Comparison of ENCODE assay signal across 11 cellular contexts in the genomic region with DNA sequence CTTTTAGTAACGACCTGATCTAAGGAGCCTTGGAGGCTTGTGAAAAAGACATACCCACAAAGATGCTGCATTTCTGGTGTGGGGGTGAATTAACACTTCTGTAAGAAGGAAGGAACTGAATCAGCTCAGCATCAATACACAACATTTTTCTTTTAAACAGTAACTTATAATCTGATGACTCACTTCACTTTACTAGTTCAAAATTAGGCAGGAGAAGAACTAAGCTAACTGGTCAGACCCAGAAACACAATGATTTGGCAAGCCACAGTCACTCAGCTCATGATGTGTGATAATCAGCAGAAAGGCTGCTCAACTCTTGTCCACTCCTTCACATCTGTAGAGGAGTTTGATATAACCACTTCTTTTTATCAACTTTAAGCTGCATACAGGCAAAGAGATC. TPM values are rescaled to one million over a fixed set of nuclear protein-coding genes. Genes with fewer than 3 reads are reported as not detected.
DNase-seq lines count a peak whose midpoint lies in the region; ATAC-seq and TF ChIP-seq lines count a peak whose summit lies in the region.
"Had no signal": no experiment of that assay in that cellular context is flagged by ENCODE, and none has a peak within 500 bp of the region (broad histone marks: within the 10 kb centered on the region; RNA-seq: fewer than 3 reads in every experiment).

No MANE protein-coding gene starts in this region.

- TF ChIP-seq EP300 in gastroesophageal sphincter (IDR thresholded peaks at IDR 0.05), result no peak

- in situ Hi-C loops in gastrocnemius medialis (cut with MboI; ENCODE audit: low sequenced_read_pairs in 4 of 4), result no loop called here

- H3K4me3 ChIP-seq in endodermal cell (ENCODE audit: low read length), result peak overlapping the region; percentile 34
- H3K4me3 ChIP-seq in gastroesophageal sphincter, result no peak overlapping the region
- H3K4me3 ChIP-seq in gastrocnemius medialis, result no peak overlapping the region
- H3K4me3 ChIP-seq in psoas muscle, result no peak overlapping the region
- H3K4me3 ChIP-seq: Peyer's patch had no signal

- peaks cover 40% of the 10 kb centered on the region for H3K4me1 Mint-ChIP-seq in endodermal cell

- H3K27ac Mint-ChIP-seq in endodermal cell, result no peak overlapping the region
- H3K27ac Mint-ChIP-seq: CD4-positive, alpha-beta memory T cell had no signal

- no peaks in the 10 kb centered on the region for H3K36me3 ChIP-seq in endodermal cell (ENCODE audit: control insufficient read depth, insufficient read depth, low read length)
- H3K36me3 ChIP-seq in gastroesophageal sphincter, result no peaks in the 10 kb centered on the region
- H3K36me3 ChIP-seq in gastrocnemius medialis, result no peaks in the 10 kb centered on the region
- no peaks in the 10 kb centered on the region for H3K36me3 ChIP-seq in psoas muscle (ENCODE audit: insufficient read depth in 1 of 2, low read depth in 1 of 2)
- H3K36me3 ChIP-seq: Peyer's patch had no signal

- H3K4me3 Mint-ChIP-seq in endodermal cell, result no peak overlapping the region
- H3K4me3 Mint-ChIP-seq: CD4-positive, alpha-beta memory T cell had no signal

- DNase-seq in AG08395 (ENCODE audit: low spot score) (peak; percentile 6), endodermal cell (no peak), gastrocnemius medialis (no peak), psoas muscle (no peak)
- DNase-seq: CD4-positive, alpha-beta memory T cell; Peyer's patch had no signal

- peaks cover 7% of the 10 kb centered on the region for H3K27me3 Mint-ChIP-seq in endodermal cell (ENCODE audit: insufficient read depth)
- H3K27me3 Mint-ChIP-seq: CD4-positive, alpha-beta memory T cell had no signal

- H3K36me3 Mint-ChIP-seq in endodermal cell (ENCODE audit: low read depth), result peaks cover 13% of the 10 kb centered on the region

- H3K27ac ChIP-seq in endodermal cell (ENCODE audit: low read depth, low read length), result no peak overlapping the region
- H3K27ac ChIP-seq in gastroesophageal sphincter, result no peak overlapping the region
- no peak overlapping the region for H3K27ac ChIP-seq in gastrocnemius medialis
- H3K27ac ChIP-seq in psoas muscle, result no peak overlapping the region
- H3K27ac ChIP-seq: Peyer's patch had no signal

- intact Hi-C loops in gastrocnemius medialis (cut with DNase I; ENCODE audit: low total_unique reads) (loop anchor here (10.0 kb wide), 1 partner anchor 551 kb away; the partner anchor contains the start of gene LSM6), psoas muscle (cut with DNase I) (loop anchor here in 1 of 2 donors (5.0 to 10.0 kb wide), 2 partner anchors 53 to 181 kb away; no protein-coding TSS in a partner anchor)

- no peaks in the 10 kb centered on the region for H3K27me3 ChIP-seq in endodermal cell (ENCODE audit: control insufficient read depth, insufficient read depth, low read length, poor library complexity, severe bottlenecking)
- no peaks in the 10 kb centered on the region for H3K27me3 ChIP-seq in gastroesophageal sphincter
- no peaks in the 10 kb centered on the region for H3K27me3 ChIP-seq in gastrocnemius medialis
- H3K27me3 ChIP-seq in psoas muscle (ENCODE audit: insufficient read depth in 3 of 3, low read length in 2 of 3), result no peaks in the 10 kb centered on the region
- H3K27me3 ChIP-seq: Peyer's patch had no signal

- no peak for TF ChIP-seq POLR2A in gastroesophageal sphincter (IDR thresholded peaks at IDR 0.05)
- TF ChIP-seq POLR2A in gastrocnemius medialis (IDR thresholded peaks at IDR 0.05), result no peak

- WGBS in endodermal cell (ENCODE audit: insufficient coverage in 1 of 2, insufficient read length in 1 of 2), 2 experiments, result 100% methylated on average over 1 of the region's 1 CpG; no CpG with 5 or more reads in 1 of the 2 experiments
- 79 to 81% methylated on average over 1 of the region's 1 CpG for WGBS in gastroesophageal sphincter (ENCODE audit: low coverage in 1 of 2), 2 donors
- WGBS in psoas muscle, 3 donors, result 87 to 97% (median 97%) methylated on average over 1 of the region's 1 CpG

- H3K4me1 ChIP-seq in endodermal cell (ENCODE audit: control insufficient read depth, insufficient read depth, low read length) (peaks cover 11% of the 10 kb centered on the region), gastroesophageal sphincter (peaks cover 5 to 9% (median 5%) of the 10 kb centered on the region in 3 donors), gastrocnemius medialis (peaks cover 6 to 20% of the 10 kb centered on the region in 2 donors), psoas muscle (peaks cover 17% of the 10 kb centered on the region)

- peaks cover 18% of the 10 kb centered on the region for H3K9me3 Mint-ChIP-seq in endodermal cell

- no peak overlapping the region for H3K9ac ChIP-seq in endodermal cell (ENCODE audit: extremely low read depth, low read length, poor library complexity, severe bottlenecking)

- TF ChIP-seq CTCF in endodermal cell (conservative IDR thresholded peaks at IDR 0.05) (no peak), gastroesophageal sphincter (IDR thresholded peaks at IDR 0.05) (no peak), gastrocnemius medialis (IDR thresholded peaks at IDR 0.05 in 4 of 5, conservative IDR thresholded peaks at IDR 0.05 in 1 of 5) (no peak), psoas muscle (IDR thresholded peaks at IDR 0.05) (no peak)

- ATAC-seq in GM19452 (IDR thresholded peaks at IDR 0.05; ENCODE audit: unreplicated experiment), result peak; percentile 43
- peak; percentile 22 for ATAC-seq in HG03520 (IDR thresholded peaks at IDR 0.05; ENCODE audit: unreplicated experiment)
- no peak for ATAC-seq in gastroesophageal sphincter
- ATAC-seq in gastrocnemius medialis, result no peak
- no peak for ATAC-seq in psoas muscle
- no peak for ATAC-seq in GM18498 (IDR thresholded peaks at IDR 0.05; ENCODE audit: unreplicated experiment)

- H3K9me3 ChIP-seq in endodermal cell (ENCODE audit: control insufficient read depth, low read length), result peaks cover 19% of the 10 kb centered on the region
- H3K9me3 ChIP-seq in gastroesophageal sphincter, result no peaks in the 10 kb centered on the region
- H3K9me3 ChIP-seq in gastrocnemius medialis, result no peaks in the 10 kb centered on the region
- no peaks in the 10 kb centered on the region for H3K9me3 ChIP-seq in psoas muscle
- H3K9me3 ChIP-seq: Peyer's patch had no signal

RNA-seq across cellular contexts. Expression of gene MMAA, which starts 4.6 kb away (rescaled TPM):
- 1 to 10 TPM; 6.8 to 6.9 TPM for total RNA-seq in endodermal cell
- 3.5 TPM for polyA plus RNA-seq in endodermal cell (2013, experiment 1 of 2)
- polyA plus RNA-seq in endodermal cell (2013, experiment 2 of 2), result 3.4 TPM
- 1 to 10 TPM; 2.8 to 5.0 (median 3.8) TPM for total RNA-seq in gastroesophageal sphincter
- 10 to 100 TPM in 1 of 4 donors, 1 to 10 TPM in 3; 5.1 to 10.9 (median 8.4) TPM for total RNA-seq in gastrocnemius medialis
- total RNA-seq in psoas muscle, result 10 to 100 TPM; 13.3 to 21.9 (median 17.2) TPM
- polyA plus RNA-seq in psoas muscle, result 1 to 10 TPM; 3.6 to 6.1 (median 4.5) TPM

RNA-seq across cellular contexts. Expression of gene C4orf51, which starts 56.1 kb away (rescaled TPM):
- 1 to 10 TPM in 1 of 2 donors, not detected in 1; 6.8 TPM for total RNA-seq in endodermal cell
- polyA plus RNA-seq in endodermal cell (2013, experiment 1 of 2), result not detected
- polyA plus RNA-seq in endodermal cell (2013, experiment 2 of 2), result not detected
- not detected for total RNA-seq in gastroesophageal sphincter
- total RNA-seq in gastrocnemius medialis, result not detected
- not detected for total RNA-seq in psoas muscle
- not detected for polyA plus RNA-seq in psoas muscle
- total RNA-seq: activated CD8-positive, alpha-beta memory T cell treated with anti-CD3 and anti-CD28 coated beads for 36 hours; CD4-positive, alpha-beta memory T cell; Peyer's patch had no signal
- polyA plus RNA-seq: CD4-positive, alpha-beta memory T cell had no signal

Comparison
In these comparisons a context has a peak if more than half of its experiments do, and no peak if none do; other contexts are left out.
1. ATAC-seq: peak in GM19452 (single experiment) and HG03520 (single experiment); none in gastroesophageal sphincter (single experiment), gastrocnemius medialis (0 of 2), psoas muscle (0 of 4) and GM18498 (single experiment).